1 cellular context compared by ENCODE assay signal in the genomic region with DNA sequence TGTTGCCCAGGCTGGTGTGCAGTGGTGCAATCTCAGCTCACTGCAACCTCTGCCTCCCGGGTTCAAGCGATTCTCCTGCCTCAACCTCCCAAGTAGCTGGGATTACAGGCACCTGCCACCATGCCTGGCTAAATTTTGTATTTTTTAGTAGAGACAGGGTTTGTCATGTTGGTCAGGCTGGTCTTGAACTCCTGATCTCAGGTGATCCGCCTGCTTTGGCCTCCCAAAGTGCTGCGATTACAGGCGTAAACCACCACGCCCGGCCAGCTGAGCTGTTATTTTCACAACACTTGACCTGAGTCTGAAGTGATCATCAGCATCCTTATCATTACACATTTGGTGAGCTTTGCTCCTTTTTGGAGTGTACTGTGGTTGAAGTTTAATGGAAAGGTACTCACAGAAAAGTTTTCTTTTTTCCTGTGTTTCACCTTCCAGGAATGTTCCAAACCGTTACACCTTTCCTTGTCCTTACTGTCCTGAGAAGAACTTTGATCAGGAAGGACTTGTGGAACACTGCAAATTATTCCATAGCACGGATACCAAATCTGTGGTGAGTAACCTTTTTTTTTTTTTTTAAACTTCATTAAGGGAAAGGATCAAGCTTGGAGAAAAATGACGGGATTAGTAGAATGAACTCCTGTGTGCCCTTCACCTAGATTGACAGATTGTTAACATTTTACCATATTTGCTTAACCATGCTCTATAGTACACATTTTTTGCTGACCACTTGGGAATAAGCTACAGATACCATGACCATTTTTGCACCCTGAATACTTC.
TF ChIP-seq lines count a peak whose summit lies in the region.

No MANE protein-coding gene starts in this region.

TF ChIP-seq in HepG2, 621 proteins besides CTCF, POLR2A, EP300 and RAD21 (continues in another document):
- TF ChIP-seq HMG20B (CRISPR knock-in tag; conservative IDR thresholded peaks at IDR 0.05): peak; percentile 44; the same call in 1 of the 2 replicates
- TF ChIP-seq, protein P1, sequence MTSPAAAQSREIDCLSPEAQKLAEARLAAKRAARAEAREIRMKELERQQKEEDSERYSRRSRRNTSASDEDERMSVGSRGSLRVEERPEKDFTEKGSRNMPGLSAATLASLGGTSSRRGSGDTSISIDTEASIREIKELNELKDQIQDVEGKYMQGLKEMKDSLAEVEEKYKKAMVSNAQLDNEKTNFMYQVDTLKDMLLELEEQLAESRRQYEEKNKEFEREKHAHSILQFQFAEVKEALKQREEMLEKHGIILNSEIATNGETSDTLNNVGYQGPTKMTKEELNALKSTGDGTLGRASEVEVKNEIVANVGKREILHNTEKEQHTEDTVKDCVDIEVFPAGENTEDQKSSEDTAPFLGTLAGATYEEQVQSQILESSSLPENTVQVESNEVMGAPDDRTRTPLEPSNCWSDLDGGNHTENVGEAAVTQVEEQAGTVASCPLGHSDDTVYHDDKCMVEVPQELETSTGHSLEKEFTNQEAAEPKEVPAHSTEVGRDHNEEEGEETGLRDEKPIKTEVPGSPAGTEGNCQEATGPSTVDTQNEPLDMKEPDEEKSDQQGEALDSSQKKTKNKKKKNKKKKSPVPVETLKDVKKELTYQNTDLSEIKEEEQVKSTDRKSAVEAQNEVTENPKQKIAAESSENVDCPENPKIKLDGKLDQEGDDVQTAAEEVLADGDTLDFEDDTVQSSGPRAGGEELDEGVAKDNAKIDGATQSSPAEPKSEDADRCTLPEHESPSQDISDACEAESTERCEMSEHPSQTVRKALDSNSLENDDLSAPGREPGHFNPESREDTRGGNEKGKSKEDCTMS (CRISPR knock-in tag; conservative IDR thresholded peaks at IDR 0.05): no peak
- no peak for TF ChIP-seq ZNF24 (IDR thresholded peaks at IDR 0.05)
- no peak for TF ChIP-seq ZNF790 (CRISPR knock-in tag; IDR thresholded peaks at IDR 0.05; ENCODE audit: borderline replicate concordance)
- no peak for TF ChIP-seq ZNF75D (CRISPR knock-in tag; IDR thresholded peaks at IDR 0.05; ENCODE audit: borderline replicate concordance)
- no peak for TF ChIP-seq AGO2 (optimal IDR thresholded peaks at IDR 0.05; ENCODE audit: low read depth, low read length)
- no peak for TF ChIP-seq ZNF768 (CRISPR knock-in tag; IDR thresholded peaks at IDR 0.05)
- TF ChIP-seq HOXA7 (CRISPR knock-in tag; IDR thresholded peaks at IDR 0.05): no peak
- no peak for TF ChIP-seq ZFP36L1 (CRISPR knock-in tag; IDR thresholded peaks at IDR 0.05)
- TF ChIP-seq TSC22D2 (CRISPR knock-in tag; IDR thresholded peaks at IDR 0.05; ENCODE audit: borderline replicate concordance): no peak
- TF ChIP-seq ZNF225 (CRISPR knock-in tag; IDR thresholded peaks at IDR 0.05): no peak
- TF ChIP-seq HDAC6 (IDR thresholded peaks at IDR 0.05; ENCODE audit: low read depth, low read length): no peak
- TF ChIP-seq ZNF562 (CRISPR knock-in tag; IDR thresholded peaks at IDR 0.05; ENCODE audit: borderline replicate concordance): no peak
- no peak for TF ChIP-seq MAF1 (CRISPR knock-in tag; IDR thresholded peaks at IDR 0.05; ENCODE audit: borderline replicate concordance)
- no peak for TF ChIP-seq MBD4 (IDR thresholded peaks at IDR 0.05; ENCODE audit: borderline replicate concordance, low read length)
- no peak for TF ChIP-seq MTA3 (CRISPR knock-in tag; IDR thresholded peaks at IDR 0.05)
- no peak for TF ChIP-seq KLF15 (CRISPR knock-in tag; IDR thresholded peaks at IDR 0.05; ENCODE audit: borderline replicate concordance)
- 0 out of 2 replicates have a peak, but pooled peaks have one; percentile 42 for TF ChIP-seq ZBTB20 (CRISPR knock-in tag; IDR thresholded peaks at IDR 0.05; ENCODE audit: borderline replicate concordance, low read depth)
- TF ChIP-seq MXI1 (IDR thresholded peaks at IDR 0.05; ENCODE audit: borderline replicate concordance, low read depth, low read length): no peak; the same call in 2 of the 3 replicates
- TF ChIP-seq, protein P2, sequence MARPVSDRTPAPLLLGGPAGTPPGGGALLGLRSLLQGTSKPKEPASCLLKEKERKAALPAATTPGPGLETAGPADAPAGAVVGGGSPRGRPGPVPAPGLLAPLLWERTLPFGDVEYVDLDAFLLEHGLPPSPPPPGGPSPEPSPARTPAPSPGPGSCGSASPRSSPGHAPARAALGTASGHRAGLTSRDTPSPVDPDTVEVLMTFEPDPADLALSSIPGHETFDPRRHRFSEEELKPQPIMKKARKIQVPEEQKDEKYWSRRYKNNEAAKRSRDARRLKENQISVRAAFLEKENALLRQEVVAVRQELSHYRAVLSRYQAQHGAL (CRISPR knock-in tag; IDR thresholded peaks at IDR 0.05; ENCODE audit: not compliant biosample characterization): no peak
- TF ChIP-seq SRSF1 (optimal IDR thresholded peaks at IDR 0.05; ENCODE audit: low read depth, low read length): no peak
- no peak for TF ChIP-seq ZNF256 (CRISPR knock-in tag; conservative IDR thresholded peaks at IDR 0.05)
- no peak for TF ChIP-seq KAT7 (CRISPR knock-in tag; IDR thresholded peaks at IDR 0.05; ENCODE audit: borderline replicate concordance)
- peak; percentile 88; the same call in 1 of the 2 replicates for TF ChIP-seq RXRA (CRISPR knock-in tag; IDR thresholded peaks at IDR 0.05)
- TF ChIP-seq, protein P3, sequence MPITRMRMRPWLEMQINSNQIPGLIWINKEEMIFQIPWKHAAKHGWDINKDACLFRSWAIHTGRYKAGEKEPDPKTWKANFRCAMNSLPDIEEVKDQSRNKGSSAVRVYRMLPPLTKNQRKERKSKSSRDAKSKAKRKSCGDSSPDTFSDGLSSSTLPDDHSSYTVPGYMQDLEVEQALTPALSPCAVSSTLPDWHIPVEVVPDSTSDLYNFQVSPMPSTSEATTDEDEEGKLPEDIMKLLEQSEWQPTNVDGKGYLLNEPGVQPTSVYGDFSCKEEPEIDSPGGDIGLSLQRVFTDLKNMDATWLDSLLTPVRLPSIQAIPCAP (CRISPR knock-in tag; IDR thresholded peaks at IDR 0.05; ENCODE audit: low read depth): no peak
- TF ChIP-seq TBP (CRISPR knock-in tag; IDR thresholded peaks at IDR 0.05): no peak
- TF ChIP-seq HNRNPL (IDR thresholded peaks at IDR 0.05; ENCODE audit: low read depth, low read length): no peak
- TF ChIP-seq NR2F1 (CRISPR knock-in tag; IDR thresholded peaks at IDR 0.05): no peak
- no peak for TF ChIP-seq ISX (CRISPR knock-in tag; conservative IDR thresholded peaks at IDR 0.05)
- no peak for TF ChIP-seq ZBTB1 (CRISPR knock-in tag; IDR thresholded peaks at IDR 0.05; ENCODE audit: borderline replicate concordance)
- TF ChIP-seq, protein P4, sequence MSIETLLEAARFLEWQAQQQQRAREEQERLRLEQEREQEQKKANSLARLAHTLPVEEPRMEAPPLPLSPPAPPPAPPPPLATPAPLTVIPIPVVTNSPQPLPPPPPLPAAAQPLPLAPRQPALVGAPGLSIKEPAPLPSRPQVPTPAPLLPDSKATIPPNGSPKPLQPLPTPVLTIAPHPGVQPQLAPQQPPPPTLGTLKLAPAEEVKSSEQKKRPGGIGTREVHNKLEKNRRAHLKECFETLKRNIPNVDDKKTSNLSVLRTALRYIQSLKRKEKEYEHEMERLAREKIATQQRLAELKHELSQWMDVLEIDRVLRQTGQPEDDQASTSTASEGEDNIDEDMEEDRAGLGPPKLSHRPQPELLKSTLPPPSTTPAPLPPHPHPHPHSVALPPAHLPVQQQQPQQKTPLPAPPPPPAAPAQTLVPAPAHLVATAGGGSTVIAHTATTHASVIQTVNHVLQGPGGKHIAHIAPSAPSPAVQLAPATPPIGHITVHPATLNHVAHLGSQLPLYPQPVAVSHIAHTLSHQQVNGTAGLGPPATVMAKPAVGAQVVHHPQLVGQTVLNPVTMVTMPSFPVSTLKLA (IDR thresholded peaks at IDR 0.05): no peak
- no peak for TF ChIP-seq ZNF264 (CRISPR knock-in tag; IDR thresholded peaks at IDR 0.05)
- 0 out of 2 replicates have a peak, but pooled peaks have one; percentile 28 for TF ChIP-seq GABPB1 (CRISPR knock-in tag; IDR thresholded peaks at IDR 0.05)
- TF ChIP-seq, protein P5, sequence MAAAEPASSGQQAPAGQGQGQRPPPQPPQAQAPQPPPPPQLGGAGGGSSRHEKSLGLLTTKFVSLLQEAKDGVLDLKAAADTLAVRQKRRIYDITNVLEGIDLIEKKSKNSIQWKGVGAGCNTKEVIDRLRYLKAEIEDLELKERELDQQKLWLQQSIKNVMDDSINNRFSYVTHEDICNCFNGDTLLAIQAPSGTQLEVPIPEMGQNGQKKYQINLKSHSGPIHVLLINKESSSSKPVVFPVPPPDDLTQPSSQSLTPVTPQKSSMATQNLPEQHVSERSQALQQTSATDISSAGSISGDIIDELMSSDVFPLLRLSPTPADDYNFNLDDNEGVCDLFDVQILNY (CRISPR knock-in tag; conservative IDR thresholded peaks at IDR 0.05): no peak
- TF ChIP-seq ZSCAN25 (CRISPR knock-in tag; IDR thresholded peaks at IDR 0.05): no peak
- TF ChIP-seq ONECUT2 (CRISPR knock-in tag; IDR thresholded peaks at IDR 0.05): no peak
- TF ChIP-seq PAF1 (CRISPR knock-in tag; IDR thresholded peaks at IDR 0.05): no peak
- peak; percentile 80 for TF ChIP-seq ARNTL (CRISPR knock-in tag; IDR thresholded peaks at IDR 0.05)
- TF ChIP-seq, protein P6, sequence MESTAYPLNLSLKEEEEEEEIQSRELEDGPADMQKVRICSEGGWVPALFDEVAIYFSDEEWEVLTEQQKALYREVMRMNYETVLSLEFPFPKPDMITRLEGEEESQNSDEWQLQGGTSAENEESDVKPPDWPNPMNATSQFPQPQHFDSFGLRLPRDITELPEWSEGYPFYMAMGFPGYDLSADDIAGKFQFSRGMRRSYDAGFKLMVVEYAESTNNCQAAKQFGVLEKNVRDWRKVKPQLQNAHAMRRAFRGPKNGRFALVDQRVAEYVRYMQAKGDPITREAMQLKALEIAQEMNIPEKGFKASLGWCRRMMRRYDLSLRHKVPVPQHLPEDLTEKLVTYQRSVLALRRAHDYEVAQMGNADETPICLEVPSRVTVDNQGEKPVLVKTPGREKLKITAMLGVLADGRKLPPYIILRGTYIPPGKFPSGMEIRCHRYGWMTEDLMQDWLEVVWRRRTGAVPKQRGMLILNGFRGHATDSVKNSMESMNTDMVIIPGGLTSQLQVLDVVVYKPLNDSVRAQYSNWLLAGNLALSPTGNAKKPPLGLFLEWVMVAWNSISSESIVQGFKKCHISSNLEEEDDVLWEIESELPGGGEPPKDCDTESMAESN (CRISPR knock-in tag; conservative IDR thresholded peaks at IDR 0.05): 0 out of 2 replicates have a peak, but pooled peaks have one; percentile 48
- TF ChIP-seq, protein P7, sequence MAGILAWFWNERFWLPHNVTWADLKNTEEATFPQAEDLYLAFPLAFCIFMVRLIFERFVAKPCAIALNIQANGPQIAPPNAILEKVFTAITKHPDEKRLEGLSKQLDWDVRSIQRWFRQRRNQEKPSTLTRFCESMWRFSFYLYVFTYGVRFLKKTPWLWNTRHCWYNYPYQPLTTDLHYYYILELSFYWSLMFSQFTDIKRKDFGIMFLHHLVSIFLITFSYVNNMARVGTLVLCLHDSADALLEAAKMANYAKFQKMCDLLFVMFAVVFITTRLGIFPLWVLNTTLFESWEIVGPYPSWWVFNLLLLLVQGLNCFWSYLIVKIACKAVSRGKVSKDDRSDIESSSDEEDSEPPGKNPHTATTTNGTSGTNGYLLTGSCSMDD (CRISPR knock-in tag; IDR thresholded peaks at IDR 0.05): no peak
- TF ChIP-seq ATF7-NPFF (CRISPR knock-in tag; IDR thresholded peaks at IDR 0.05; ENCODE audit: low read depth): no peak
- TF ChIP-seq SNAI1 (CRISPR knock-in tag; IDR thresholded peaks at IDR 0.05; ENCODE audit: borderline replicate concordance): no peak
- TF ChIP-seq, protein P8, sequence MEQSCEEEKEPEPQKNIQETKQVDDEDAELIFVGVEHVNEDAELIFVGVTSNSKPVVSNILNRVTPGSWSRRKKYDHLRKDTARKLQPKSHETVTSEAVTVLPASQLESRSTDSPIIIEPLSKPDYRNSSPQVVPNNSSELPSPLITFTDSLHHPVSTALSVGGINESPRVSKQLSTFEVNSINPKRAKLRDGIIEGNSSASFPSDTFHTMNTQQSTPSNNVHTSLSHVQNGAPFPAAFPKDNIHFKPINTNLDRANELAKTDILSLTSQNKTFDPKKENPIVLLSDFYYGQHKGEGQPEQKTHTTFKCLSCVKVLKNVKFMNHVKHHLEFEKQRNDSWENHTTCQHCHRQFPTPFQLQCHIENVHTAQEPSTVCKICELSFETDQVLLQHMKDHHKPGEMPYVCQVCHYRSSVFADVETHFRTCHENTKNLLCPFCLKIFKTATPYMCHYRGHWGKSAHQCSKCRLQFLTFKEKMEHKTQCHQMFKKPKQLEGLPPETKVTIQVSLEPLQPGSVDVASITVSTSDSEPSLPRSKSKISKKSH (CRISPR knock-in tag; IDR thresholded peaks at IDR 0.05; ENCODE audit: borderline replicate concordance): peak; percentile 66; the same call in 1 of the 2 replicates
- TF ChIP-seq, protein P9, sequence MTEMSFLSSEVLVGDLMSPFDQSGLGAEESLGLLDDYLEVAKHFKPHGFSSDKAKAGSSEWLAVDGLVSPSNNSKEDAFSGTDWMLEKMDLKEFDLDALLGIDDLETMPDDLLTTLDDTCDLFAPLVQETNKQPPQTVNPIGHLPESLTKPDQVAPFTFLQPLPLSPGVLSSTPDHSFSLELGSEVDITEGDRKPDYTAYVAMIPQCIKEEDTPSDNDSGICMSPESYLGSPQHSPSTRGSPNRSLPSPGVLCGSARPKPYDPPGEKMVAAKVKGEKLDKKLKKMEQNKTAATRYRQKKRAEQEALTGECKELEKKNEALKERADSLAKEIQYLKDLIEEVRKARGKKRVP (CRISPR knock-in tag; IDR thresholded peaks at IDR 0.05): no peak
- no peak for TF ChIP-seq ZKSCAN5 (CRISPR knock-in tag; IDR thresholded peaks at IDR 0.05)
- no peak for TF ChIP-seq RFX5 (IDR thresholded peaks at IDR 0.05; ENCODE audit: low read depth, low read length)
- TF ChIP-seq CEBPB (IDR thresholded peaks at IDR 0.05; ENCODE audit: borderline replicate concordance, low read depth, low read length): no peak
- TF ChIP-seq AHR (CRISPR knock-in tag; IDR thresholded peaks at IDR 0.05): no peak; the same call in 1 of the 2 replicates
- TF ChIP-seq, protein P10, sequence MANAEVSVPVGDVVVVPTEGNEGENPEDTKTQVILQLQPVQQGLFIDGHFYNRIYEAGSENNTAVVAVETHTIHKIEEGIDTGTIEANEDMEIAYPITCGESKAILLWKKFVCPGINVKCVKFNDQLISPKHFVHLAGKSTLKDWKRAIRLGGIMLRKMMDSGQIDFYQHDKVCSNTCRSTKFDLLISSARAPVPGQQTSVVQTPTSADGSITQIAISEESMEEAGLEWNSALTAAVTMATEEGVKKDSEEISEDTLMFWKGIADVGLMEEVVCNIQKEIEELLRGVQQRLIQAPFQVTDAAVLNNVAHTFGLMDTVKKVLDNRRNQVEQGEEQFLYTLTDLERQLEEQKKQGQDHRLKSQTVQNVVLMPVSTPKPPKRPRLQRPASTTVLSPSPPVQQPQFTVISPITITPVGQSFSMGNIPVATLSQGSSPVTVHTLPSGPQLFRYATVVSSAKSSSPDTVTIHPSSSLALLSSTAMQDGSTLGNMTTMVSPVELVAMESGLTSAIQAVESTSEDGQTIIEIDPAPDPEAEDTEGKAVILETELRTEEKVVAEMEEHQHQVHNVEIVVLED (CRISPR knock-in tag; IDR thresholded peaks at IDR 0.05; ENCODE audit: borderline replicate concordance): no peak; the same call in 1 of the 2 replicates
- TF ChIP-seq ZNF468 (CRISPR knock-in tag; IDR thresholded peaks at IDR 0.05): no peak
- TF ChIP-seq NR2C2 (CRISPR knock-in tag; IDR thresholded peaks at IDR 0.05; ENCODE audit: borderline replicate concordance): peak; percentile 70
- no peak for TF ChIP-seq RELA (CRISPR knock-in tag; IDR thresholded peaks at IDR 0.05)
